ENCODE assay signal across 1 cellular context in the genomic region with DNA sequence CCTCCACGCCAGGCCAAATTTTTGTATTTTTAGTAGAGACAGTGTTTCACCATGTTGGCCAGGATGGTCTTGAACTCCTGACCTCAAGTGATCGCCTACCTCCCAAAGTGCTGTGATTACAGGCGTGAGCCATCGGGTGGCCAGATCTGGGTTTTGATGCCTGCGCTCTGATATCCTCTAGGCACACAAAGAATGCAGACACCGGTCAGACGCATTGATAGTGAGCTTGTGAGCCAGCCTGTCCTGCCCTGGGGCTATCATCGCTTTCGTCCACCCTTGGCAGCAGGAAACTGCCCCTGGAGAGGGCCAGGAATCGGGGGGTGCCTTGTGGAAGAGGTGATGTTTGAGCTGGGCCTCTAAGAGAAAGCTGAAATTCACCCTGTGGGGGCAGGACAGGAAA.
TF ChIP-seq lines count a peak whose summit lies in the region.

No MANE protein-coding gene starts in this region.

TF ChIP-seq in WTC11, 78 proteins besides CTCF, POLR2A, EP300 and RAD21 (continued from another document):
- TF ChIP-seq ATF6 (CRISPR knock-in tag; IDR thresholded peaks at IDR 0.05) (no peak), CDX4 (CRISPR knock-in tag; IDR thresholded peaks at IDR 0.05; ENCODE audit: borderline replicate concordance) (no peak), MAX (CRISPR knock-in tag; IDR thresholded peaks at IDR 0.05) (no peak), ZNF317 (CRISPR knock-in tag; IDR thresholded peaks at IDR 0.05; ENCODE audit: borderline replicate concordance, low read depth) (no peak), NFYB (CRISPR knock-in tag; conservative IDR thresholded peaks at IDR 0.05; ENCODE audit: low read depth) (no peak), KAT7 (CRISPR knock-in tag; IDR thresholded peaks at IDR 0.05; ENCODE audit: borderline replicate concordance) (no peak), EMX1 (CRISPR knock-in tag; IDR thresholded peaks at IDR 0.05) (no peak), PRRX2 (CRISPR knock-in tag; IDR thresholded peaks at IDR 0.05) (no peak), NR3C1 (CRISPR knock-in tag; conservative IDR thresholded peaks at IDR 0.05; ENCODE audit: low read depth) (no peak), MYBL2 (CRISPR knock-in tag; IDR thresholded peaks at IDR 0.05) (no peak), ATF1 (CRISPR knock-in tag; IDR thresholded peaks at IDR 0.05) (no peak), ESRRA (CRISPR knock-in tag; IDR thresholded peaks at IDR 0.05; ENCODE audit: borderline replicate concordance) (no peak), ARID4B (CRISPR knock-in tag; IDR thresholded peaks at IDR 0.05; ENCODE audit: borderline replicate concordance) (no peak)
